24 cellular contexts compared by ENCODE assay signal in the genomic region with DNA sequence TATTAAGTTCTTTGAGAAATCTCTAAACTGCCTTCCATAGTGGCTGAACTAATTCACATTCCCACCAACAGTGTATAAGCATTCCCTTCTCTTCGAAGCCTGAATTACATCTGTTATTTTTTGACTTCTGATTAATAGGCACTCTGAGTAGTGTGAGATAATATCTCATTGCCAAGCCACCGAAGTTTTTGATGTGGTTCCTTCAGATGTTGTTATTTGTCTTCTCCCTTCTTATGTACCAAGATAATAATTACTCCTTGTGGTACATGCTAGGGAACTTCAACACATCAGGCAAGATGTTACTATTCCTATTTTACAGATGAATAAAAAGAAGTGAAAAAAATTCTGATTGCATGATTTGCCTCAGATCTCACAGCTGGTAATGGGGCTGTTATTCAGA.
"Had no signal": no experiment of that assay in that cellular context is flagged by ENCODE, and none has a peak within 500 bp of the region (broad histone marks: within the 10 kb centered on the region; RNA-seq: fewer than 3 reads in every experiment).

No MANE protein-coding gene starts in this region.

- H3K4me3 ChIP-seq: colonic mucosa, coronary artery, dorsolateral prefrontal cortex, esophagus muscularis mucosa, esophagus squamous epithelium, gastrocnemius medialis, gastroesophageal sphincter, heart left ventricle, heart right ventricle had no signal

- H3K9me3 ChIP-seq: colonic mucosa, esophagus muscularis mucosa, esophagus squamous epithelium, gastrocnemius medialis, gastroesophageal sphincter had no signal

- H3K4me1 ChIP-seq: colonic mucosa, foreskin keratinocyte had no signal

- H3K36me3 ChIP-seq: colonic mucosa, esophagus muscularis mucosa, esophagus squamous epithelium, gastrocnemius medialis, gastroesophageal sphincter, heart left ventricle, heart right ventricle had no signal

- H3K27me3 ChIP-seq: colonic mucosa, dorsolateral prefrontal cortex, esophagus muscularis mucosa, gastrocnemius medialis, gastroesophageal sphincter, heart left ventricle, heart right ventricle had no signal

- H3K27ac ChIP-seq: colonic mucosa, coronary artery, dorsolateral prefrontal cortex, epithelial cell of prostate, esophagus muscularis mucosa, esophagus squamous epithelium, foreskin keratinocyte, gastrocnemius medialis, gastroesophageal sphincter, heart left ventricle, heart right ventricle had no signal

- H3K9me3 Mint-ChIP-seq: effector memory CD8-positive, alpha-beta T cell had no signal

- H3K4me3 Mint-ChIP-seq: dendritic cell treated with granulocyte-macrophage colony-stimulating factor and Interleukin-4, amounts not matched to agents 40 ng/mL and 50 ng/mL, for 4 days; effector memory CD8-positive, alpha-beta T cell had no signal

- ATAC-seq: effector memory CD8-positive, alpha-beta T cell; esophagus mucosa; foreskin keratinocyte; gastrocnemius medialis; gastroesophageal sphincter; heart left ventricle; heart right ventricle had no signal

- H3K27ac Mint-ChIP-seq: dendritic cell treated with granulocyte-macrophage colony-stimulating factor and Interleukin-4, amounts not matched to agents 40 ng/mL and 50 ng/mL, for 4 days; effector memory CD8-positive, alpha-beta T cell had no signal

- DNase-seq: colonic mucosa; cortex of kidney; dermis blood vessel endothelial cell; dorsolateral prefrontal cortex; effector CD4-positive, alpha-beta T cell; effector CD8-positive, alpha-beta T cell; effector memory CD4-positive, alpha-beta T cell; effector memory CD8-positive, alpha-beta T cell; erythroblast; esophagus squamous epithelium; foreskin fibroblast; foreskin keratinocyte; foreskin melanocyte; gastrocnemius medialis; glutamatergic neuron; head of caudate nucleus; heart left ventricle; heart right ventricle had no signal
